In genomic region chr1:212819704-212820103, GRCh38 we compare ENCODE assay signal across 14 cellular contexts. TPM values are rescaled to one million over a fixed set of nuclear protein-coding genes. Genes with fewer than 3 reads are reported as not detected.
A peak's percentile ranks its signal among the peaks of the same experiment; 100 is the strongest.
DNase-seq lines count a peak whose midpoint lies in the region; ATAC-seq and TF ChIP-seq lines count a peak whose summit lies in the region.
"Had no signal": no experiment of that assay in that cellular context is flagged by ENCODE, and none has a peak within 500 bp of the region (broad histone marks: within the 10 kb centered on the region; RNA-seq: fewer than 3 reads in every experiment).

No MANE protein-coding gene starts in this region.

- no peaks in the 10 kb centered on the region; the same call in 1 of the 2 replicates for H3K36me3 ChIP-seq in OCI-LY1 (ENCODE audit: insufficient read depth, low read length)
- no peaks in the 10 kb centered on the region for H3K36me3 ChIP-seq in naive thymus-derived CD4-positive, alpha-beta T cell (ENCODE audit: control insufficient read depth in 2 of 3, insufficient read depth in 3 of 3, low read length in 3 of 3)
- H3K36me3 ChIP-seq: colonic mucosa, ovary, SJCRH30 had no signal

- H3K4me1 ChIP-seq in OCI-LY1 (ENCODE audit: insufficient read depth, low read length, severe bottlenecking), result peaks cover 18% of the 10 kb centered on the region
- no peaks in the 10 kb centered on the region for H3K4me1 ChIP-seq in naive thymus-derived CD4-positive, alpha-beta T cell (ENCODE audit: control insufficient read depth in 2 of 2, insufficient read depth in 2 of 2, low read length in 2 of 2)
- H3K4me1 ChIP-seq: colonic mucosa, SJCRH30 had no signal

- no peaks in the 10 kb centered on the region for H3K79me2 ChIP-seq in OCI-LY1 (ENCODE audit: insufficient read depth, low read length)

- no peaks in the 10 kb centered on the region for H3F3A ChIP-seq in OCI-LY1 (ENCODE audit: insufficient read depth, low read length)

- no peak for DNase-seq in naive thymus-derived CD4-positive, alpha-beta T cell
- DNase-seq in NCI-H1417 (lab: John Stamatoyannopoulos, UW) (no peak), iPS-NIHi7 (ENCODE audit: extremely low spot score) (no peak)
- DNase-seq in activated T-cell treated with anti-CD3 and anti-CD28 coated beads, Interleukin-2, amount 50 U/mL, for 1 hour, result no peak
- no peak for DNase-seq in NK-92 treated with Interleukin-12 subunit alpha and Interleukin-12 subunit beta, amount 100 ng/mL, for 24 hours (lab: John Stamatoyannopoulos, UW)
- DNase-seq: activated CD8-positive, alpha-beta memory T cell treated with anti-CD3 and anti-CD28 coated beads, Interleukin-2, amount 50 U/mL, for 48 hours; colonic mucosa; EL; NCI-H1694 treated with DMSO at 0.1 percent for 48 hours; ovary; SJCRH30 had no signal

- peak overlapping the region in 1 of 9 donors; percentile 41 for H3K27ac Mint-ChIP-seq in naive thymus-derived CD4-positive, alpha-beta T cell

- POLR2A ChIA-PET in naive thymus-derived CD4-positive, alpha-beta T cell (lab: Charles Lee), result no interaction called here

- CTCF ChIA-PET in naive thymus-derived CD4-positive, alpha-beta T cell (lab: Charles Lee), result no interaction called here

- H3K27me3 ChIP-seq in OCI-LY1 (ENCODE audit: insufficient read depth, low read length), result no peaks in the 10 kb centered on the region
- H3K27me3 ChIP-seq in naive thymus-derived CD4-positive, alpha-beta T cell (ENCODE audit: control insufficient read depth in 2 of 2, insufficient read depth in 2 of 2, low read length in 2 of 2), result no peaks in the 10 kb centered on the region
- H3K27me3 ChIP-seq: colonic mucosa, ovary, SJCRH30 had no signal

- H3K4me3 Mint-ChIP-seq in naive thymus-derived CD4-positive, alpha-beta T cell, result no peak overlapping the region

- no peak overlapping the region for H3K4me3 ChIP-seq in OCI-LY1 (ENCODE audit: low read depth, low read length, poor library complexity, severe bottlenecking)
- H3K4me3 ChIP-seq in naive thymus-derived CD4-positive, alpha-beta T cell (ENCODE audit: low read length), result no peak overlapping the region
- H3K4me3 ChIP-seq: colonic mucosa, ovary, SJCRH30 had no signal

- H3K36me3 Mint-ChIP-seq in naive thymus-derived CD4-positive, alpha-beta T cell, result peaks cover 4 to 9% (median 8%) of the 10 kb centered on the region in 5 donors

- no peak overlapping the region for H2AFZ ChIP-seq in OCI-LY1 (ENCODE audit: low read length)

- intact Hi-C loops in naive thymus-derived CD4-positive, alpha-beta T cell (cut with micrococcal nuclease), result no loop called here

- H3K9me2 ChIP-seq in OCI-LY1 (ENCODE audit: low read depth, low read length), result no peaks in the 10 kb centered on the region

- H3K9ac ChIP-seq in OCI-LY1 (ENCODE audit: low read length), result no peak overlapping the region; the same call in 1 of the 2 replicates

- peak; percentile 76 for ATAC-seq in GM18868 (IDR thresholded peaks at IDR 0.05; ENCODE audit: unreplicated experiment)
- ATAC-seq in HG02763 (IDR thresholded peaks at IDR 0.05; ENCODE audit: unreplicated experiment), result peak; percentile 74
- ATAC-seq in naive thymus-derived CD4-positive, alpha-beta T cell, result peak; percentile 58

- H3K9me3 Mint-ChIP-seq in naive thymus-derived CD4-positive, alpha-beta T cell, result peaks cover 0 to 13% (median 5%) of the 10 kb centered on the region in 11 donors

- peaks cover 0 to 9% (median 0%) of the 10 kb centered on the region in 5 donors for H3K27me3 Mint-ChIP-seq in naive thymus-derived CD4-positive, alpha-beta T cell

- H4K20me1 ChIP-seq in OCI-LY1 (ENCODE audit: insufficient read depth, low read length), result no peaks in the 10 kb centered on the region

- H3K4me1 Mint-ChIP-seq in naive thymus-derived CD4-positive, alpha-beta T cell, result peaks cover 0 to 7% (median 4%) of the 10 kb centered on the region in 7 donors

- H3K9me3 ChIP-seq in OCI-LY1 (ENCODE audit: low read length), result no peaks in the 10 kb centered on the region
- H3K9me3 ChIP-seq in naive thymus-derived CD4-positive, alpha-beta T cell (ENCODE audit: control insufficient read depth in 2 of 3, low read length in 3 of 3), result no peaks in the 10 kb centered on the region
- H3K9me3 ChIP-seq: colonic mucosa, ovary, SJCRH30 had no signal

- no peak for TF ChIP-seq CTCF in OCI-LY1 (IDR thresholded peaks at IDR 0.05; ENCODE audit: low read length)

- peak overlapping the region; percentile 19 for H3K4me2 ChIP-seq in OCI-LY1 (ENCODE audit: low read length)

- no peak overlapping the region for H3K27ac ChIP-seq in OCI-LY1 (ENCODE audit: low read depth, low read length, poor library complexity, severe bottlenecking)
- H3K27ac ChIP-seq in naive thymus-derived CD4-positive, alpha-beta T cell (ENCODE audit: low read depth, low read length), result no peak overlapping the region
- H3K27ac ChIP-seq: colonic mucosa, ovary, SJCRH30 had no signal

RNA-seq across cellular contexts. Expression of gene SPATA45, which starts 27.7 kb away (rescaled TPM):
- total RNA-seq in naive thymus-derived CD4-positive, alpha-beta T cell, result not detected
- polyA plus RNA-seq in naive thymus-derived CD4-positive, alpha-beta T cell, result not detected
- total RNA-seq: colonic mucosa, ovary, SJCRH30 had no signal
- polyA plus RNA-seq: ovary had no signal

RNA-seq across cellular contexts. Expression of gene TATDN3, which starts 28.0 kb away (rescaled TPM):
- 10 to 100 TPM; 10.0 to 17.7 (median 13.9) TPM for total RNA-seq in naive thymus-derived CD4-positive, alpha-beta T cell
- 10 to 100 TPM; 16.5 to 19.2 TPM for polyA plus RNA-seq in naive thymus-derived CD4-positive, alpha-beta T cell

RNA-seq across cellular contexts. Expression of gene NSL1, which starts 28.1 kb away (rescaled TPM):
- total RNA-seq in naive thymus-derived CD4-positive, alpha-beta T cell, result 10 to 100 TPM; 22.3 to 42.3 (median 37.7) TPM
- 10 to 100 TPM; 77.4 to 79.3 TPM for polyA plus RNA-seq in naive thymus-derived CD4-positive, alpha-beta T cell

RNA-seq across cellular contexts. Expression of gene FLVCR1, which starts 38.4 kb away (rescaled TPM):
- 10 to 100 TPM in 2 of 5 experiments, 1 to 10 TPM in 3; 7.4 to 12.2 (median 8.2) TPM for total RNA-seq in naive thymus-derived CD4-positive, alpha-beta T cell
- polyA plus RNA-seq in naive thymus-derived CD4-positive, alpha-beta T cell, result 1 to 10 TPM; 2.3 to 2.6 TPM
